Comparison of ENCODE assay signal across 1 cellular context in genomic region chr16:11658896-11659708, GRCh38.
TF ChIP-seq lines count a peak whose summit lies in the region.

No MANE protein-coding gene starts in this region.

TF ChIP-seq in IMR-90, 13 proteins besides CTCF, POLR2A, EP300 and RAD21 (continued from another document):
- no peak for TF ChIP-seq USF2 (IDR thresholded peaks at IDR 0.05; ENCODE audit: low read depth, low read length)
